1 cellular context compared by ENCODE assay signal in genomic region chr6:90412538-90413369, GRCh38.
TF ChIP-seq lines count a peak whose summit lies in the region.

No MANE protein-coding gene starts in this region.

TF ChIP-seq in GM23338, 12 proteins besides CTCF, POLR2A, EP300 and RAD21 (continued from another document):
- TF ChIP-seq ZNF462 (CRISPR knock-in tag; IDR thresholded peaks at IDR 0.05) (no peak), STAT1 (IDR thresholded peaks at IDR 0.05; ENCODE audit: unreplicated experiment) (no peak), ZNF331 (CRISPR knock-in tag; IDR thresholded peaks at IDR 0.05; ENCODE audit: low read depth) (no peak), EZH2phosphoT487 (IDR thresholded peaks at IDR 0.05; ENCODE audit: unreplicated experiment) (no peak), POLR2AphosphoS5 (IDR thresholded peaks at IDR 0.05; ENCODE audit: low read depth) (no peak), JUNB (IDR thresholded peaks at IDR 0.05; ENCODE audit: unreplicated experiment) (no peak), ETS1 (IDR thresholded peaks at IDR 0.05) (no peak), REST (IDR thresholded peaks at IDR 0.05; ENCODE audit: unreplicated experiment) (no peak), EZH2 (IDR thresholded peaks at IDR 0.05; ENCODE audit: low read depth, unreplicated experiment) (no peak), CREB1 (CRISPR knock-in tag; IDR thresholded peaks at IDR 0.05; ENCODE audit: low read depth) (no peak)
